ENCODE assay signal across 1 cellular context in the genomic region with DNA sequence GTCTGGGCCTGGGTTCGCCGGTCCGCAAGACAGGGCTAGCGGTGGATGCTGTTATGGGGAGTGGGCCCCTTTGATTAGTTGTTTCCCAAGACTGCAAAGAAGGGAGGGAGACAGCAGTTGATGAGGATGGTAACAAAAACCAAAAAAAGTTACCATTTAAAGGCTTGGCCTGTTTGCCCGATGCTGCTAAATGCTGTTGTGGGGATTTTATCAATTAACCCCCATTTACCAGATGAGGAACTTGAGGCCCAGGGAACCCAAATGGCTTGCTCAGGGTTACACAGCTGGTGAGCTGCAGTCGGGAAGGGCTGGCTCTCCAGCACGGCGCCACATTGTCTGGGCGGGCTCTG.
TF ChIP-seq lines count a peak whose summit lies in the region.

No MANE protein-coding gene starts in this region.

TF ChIP-seq in HepG2, 621 proteins besides CTCF, POLR2A, EP300 and RAD21:
- TF ChIP-seq ZNF24 (IDR thresholded peaks at IDR 0.05) (no peak), ZNF629 (CRISPR knock-in tag; conservative IDR thresholded peaks at IDR 0.05) (peak; percentile 50; the same call in 1 of the 2 replicates), ZNF552 (CRISPR knock-in tag; IDR thresholded peaks at IDR 0.05; ENCODE audit: borderline replicate concordance) (no peak)
